8 cellular contexts compared by ENCODE assay signal in the genomic region with DNA sequence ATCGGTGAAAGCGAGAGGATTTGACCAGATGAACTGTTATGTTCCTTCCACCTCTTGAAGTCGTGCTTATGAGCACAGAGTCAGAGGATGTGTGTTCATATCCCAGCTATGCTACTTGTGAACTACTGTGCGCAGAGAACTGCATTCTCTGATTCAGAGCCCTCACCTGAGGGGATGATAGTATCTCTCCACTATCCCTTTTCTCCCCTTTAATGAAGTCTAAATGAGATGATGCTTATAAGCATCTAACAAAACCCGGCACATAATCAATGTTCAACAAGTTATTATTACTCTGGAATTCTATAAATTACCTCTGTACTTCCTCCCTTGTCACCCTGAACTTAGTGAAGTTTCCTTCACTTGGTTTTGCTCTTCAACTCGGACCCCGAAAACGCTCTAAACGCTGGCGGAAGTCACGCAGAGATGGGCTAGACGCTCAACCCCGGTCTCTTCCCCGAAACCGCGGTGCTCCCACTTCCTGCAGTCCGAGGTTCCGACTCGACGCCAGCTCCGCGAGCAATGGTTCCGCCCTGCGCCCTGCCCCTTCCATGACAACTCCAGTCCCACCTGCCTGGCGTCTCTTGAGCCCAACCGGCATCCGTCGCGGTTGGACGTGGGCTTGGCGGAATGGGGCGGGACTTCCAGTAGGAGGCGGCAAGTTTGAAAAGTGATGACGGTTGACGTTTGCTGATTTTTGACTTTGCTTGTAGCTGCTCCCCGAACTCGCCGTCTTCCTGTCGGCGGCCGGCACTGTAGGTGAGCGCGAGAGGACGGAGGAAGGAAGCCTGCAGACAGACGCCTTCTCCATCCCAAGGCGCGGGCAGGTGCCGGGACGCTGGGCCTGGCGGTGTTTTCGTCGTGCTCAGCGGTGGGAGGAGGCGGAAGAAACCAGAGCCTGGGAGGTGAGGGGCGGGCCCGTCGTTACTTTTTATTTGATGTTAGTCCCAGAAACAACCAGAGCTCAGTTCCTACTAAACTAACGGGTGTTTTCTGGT. TPM values are rescaled to one million over a fixed set of nuclear protein-coding genes. Genes with fewer than 3 reads are reported as not detected.
DNase-seq lines count a peak whose midpoint lies in the region; ATAC-seq and TF ChIP-seq lines count a peak whose summit lies in the region.

A gene (plus strand): TSS at position 644 of the 995 bp plus-strand sequence. CDS start 4,098 bp downstream, outside the sequence.

- peak; percentile 99 for DNase-seq in AG10803 (ENCODE audit: low read depth)
- peak; percentile 99 for DNase-seq in NCI-H460 (ENCODE audit: extremely low read depth, low read depth)
- peak; percentile 94 for DNase-seq in activated CD4-positive, CD25-positive, alpha-beta regulatory T cell treated with anti-CD3 and anti-CD28 coated beads, Interleukin-2, amount 50 U/mL, for 72 hours
- peak; percentile 46 to 84 for DNase-seq in cerebellar nuclear complex (lab: John Stamatoyannopoulos, UW)
- peak; percentile 99 for DNase-seq in islet precursor cell
- peak; percentile 94 to 95 (median 95) for DNase-seq in stimulated activated CD4-positive, alpha-beta T cell treated with anti-CD3 and anti-CD28 coated beads, Interleukin-12 subunit alpha, Interleukin-12 subunit beta, amount 100 ng/mL, for 48 hours (ENCODE audit: low read depth in 2 of 3, low spot score in 1 of 3)

- TF ChIP-seq CTCF in AG10803 (conservative IDR thresholded peaks at IDR 0.05; ENCODE audit: low read length) = no peak

- H3K4me3 ChIP-seq in AG10803 (ENCODE audit: low read length) = peak within 1 kb of the TSS; percentile 65

- peak; percentile 91 for ATAC-seq in GM19043 (IDR thresholded peaks at IDR 0.05; ENCODE audit: low read depth, unreplicated experiment)
- ATAC-seq in HG03378 (IDR thresholded peaks at IDR 0.05; ENCODE audit: unreplicated experiment) = peak; percentile 95

RNA-seq across cellular contexts. Expression of the gene that starts here (rescaled TPM):
- total RNA-seq in NCI-H460 (2014; rRNA removed; shearing (Covaris generic)) = 60.3 and 64.1 TPM in 2 replicates
- 119 and 122 TPM in 2 replicates for polyA plus RNA-seq in NCI-H460 (2014; cell fraction: nucleus; rRNA removed)

Comparison
In these comparisons a context has a peak if more than half of its experiments do, and no peak if none do; other contexts are left out.
1. Peak in every context shown above with its lines: DNase-seq, ATAC-seq and H3K4me3 ChIP-seq.